27 cellular contexts compared by ENCODE assay signal in genomic region chr15:85558747-85559327, GRCh38.
DNase-seq lines count a peak whose midpoint lies in the region; ATAC-seq and TF ChIP-seq lines count a peak whose summit lies in the region.
"Had no signal": no experiment of that assay in that cellular context is flagged by ENCODE, and none has a peak within 500 bp of the region (broad histone marks: within the 10 kb centered on the region; RNA-seq: fewer than 3 reads in every experiment).

No MANE protein-coding gene starts in this region.

- H3K36me3 Mint-ChIP-seq in CD14-positive monocyte (peaks cover 33 to 54% of the 10 kb centered on the region in 2 donors), mesothelial cell of epicardium (peaks cover 5% of the 10 kb centered on the region)
- peaks cover 18 to 21% of the 10 kb centered on the region in 2 donors for H3K36me3 Mint-ChIP-seq in CD4-positive, alpha-beta memory T cell

- intact Hi-C loops in CD14-positive monocyte (cut with micrococcal nuclease) = no loop called here
- intact Hi-C loops in CD4-positive, alpha-beta memory T cell (cut with micrococcal nuclease) = no loop called here

- peaks cover 35% of the 10 kb centered on the region for H3K4me1 ChIP-seq in CD4-positive, alpha-beta memory T cell (ENCODE audit: insufficient read depth, low read length)
- H3K4me1 ChIP-seq in adipocyte (ENCODE audit: control insufficient read depth, insufficient read depth, low read length) = peaks cover 45% of the 10 kb centered on the region
- H3K4me1 ChIP-seq: HAP-1, psoas muscle had no signal

- POLR2A ChIA-PET in CD4-positive, alpha-beta memory T cell (lab: Charles Lee; ENCODE audit: partially characterized antibody) = interaction anchor here (1.3 to 1.6 kb wide), 2 partner anchors 24 to 28 kb away, joined by 3 read pairs; no protein-coding TSS in a partner anchor

- peaks cover 71% of the 10 kb centered on the region for H3K4me1 Mint-ChIP-seq in CD14-positive monocyte
- H3K4me1 Mint-ChIP-seq in CD4-positive, alpha-beta memory T cell = peaks cover 32 to 51% (median 46%) of the 10 kb centered on the region in 4 donors
- peaks cover 27% of the 10 kb centered on the region for H3K4me1 Mint-ChIP-seq in mesothelial cell of epicardium

- peaks cover 3% of the 10 kb centered on the region for H3K36me3 ChIP-seq in CD4-positive, alpha-beta memory T cell (ENCODE audit: insufficient read depth, low read length)
- H3K36me3 ChIP-seq in adipocyte (ENCODE audit: control insufficient read depth, insufficient read depth, low read length, severe bottlenecking) = peaks cover 7% of the 10 kb centered on the region
- H3K36me3 ChIP-seq: HAP-1, stomach had no signal

- H3K27ac Mint-ChIP-seq in CD14-positive monocyte (peak overlapping the region; percentile 2 to 94 (median 67)), mesothelial cell of epicardium (peak overlapping the region; percentile 87)
- H3K27ac Mint-ChIP-seq in CD4-positive, alpha-beta memory T cell = peak overlapping the region in 4 of 7 donors; percentile 1 to 78 (median 44)

- no peaks in the 10 kb centered on the region for H3K27me3 ChIP-seq in CD4-positive, alpha-beta memory T cell (ENCODE audit: insufficient read depth, low read length)
- no peaks in the 10 kb centered on the region for H3K27me3 ChIP-seq in adipocyte (replicated peaks; ENCODE audit: control insufficient read depth, insufficient read depth, low read length)
- H3K27me3 ChIP-seq: stomach had no signal

- peak overlapping the region in 1 of 2 donors; percentile 72 for H3K4me3 Mint-ChIP-seq in CD14-positive monocyte
- peak overlapping the region in 1 of 8 donors; percentile 41 for H3K4me3 Mint-ChIP-seq in CD4-positive, alpha-beta memory T cell
- H3K4me3 Mint-ChIP-seq in mesothelial cell of epicardium = peak overlapping the region; percentile 3
- H3K4me3 Mint-ChIP-seq: neural crest cell had no signal

- DNase-seq in CD14-positive monocyte (ENCODE audit: low spot score) = no peak
- no peak for DNase-seq in CD4-positive, alpha-beta memory T cell
- DNase-seq in adipocyte (ENCODE audit: low read depth) = no peak
- no peak for DNase-seq in mesothelial cell of epicardium (ENCODE audit: low spot score in 2 of 2, unreplicated experiment in 2 of 2)
- no peak for DNase-seq in midbrain (lab: John Stamatoyannopoulos, UW)
- DNase-seq in stimulated activated CD4-positive, alpha-beta T cell treated with anti-CD3 and anti-CD28 coated beads, Interleukin-1b, Interleukin-23, amount 100 ng/mL, for 48 hours = no peak
- DNase-seq: cerebellar nuclear complex; DMS79 treated with DMSO at 0.1 percent for 48 hours; effector CD4-positive, alpha-beta T cell; erythroblast; kidney; MV-4-11; NCI-H187; NCI-H2227 treated with DMSO at 0.1 percent for 48 hours; NCI-H82; PC-3; psoas muscle; SIG-M5; small intestine; stimulated activated CD4-positive, alpha-beta T cell treated with anti-CD3 and anti-CD28 coated beads, Interleukin-2, amount 100 ng/mL, for 48 hours; stomach; WERI-Rb-1 had no signal

- ATAC-seq in GM21528 (IDR thresholded peaks at IDR 0.05; ENCODE audit: low FRiP score, unreplicated experiment) = no peak
- ATAC-seq in HG02763 (IDR thresholded peaks at IDR 0.05; ENCODE audit: unreplicated experiment) = no peak
- ATAC-seq: PC-3, psoas muscle had no signal

- H3K9me3 Mint-ChIP-seq in CD14-positive monocyte (no peaks in the 10 kb centered on the region), mesothelial cell of epicardium (no peaks in the 10 kb centered on the region)
- no peaks in the 10 kb centered on the region for H3K9me3 Mint-ChIP-seq in CD4-positive, alpha-beta memory T cell
- H3K9me3 Mint-ChIP-seq: neural crest cell had no signal

- peak overlapping the region; percentile 59 for H3K9ac ChIP-seq in adipocyte (ENCODE audit: low read length)
- H3K9ac ChIP-seq: KMS-11 had no signal

- H3K4me3 ChIP-seq in CD4-positive, alpha-beta memory T cell (ENCODE audit: low read length in 2 of 2) = no peak overlapping the region
- H3K4me3 ChIP-seq in adipocyte (ENCODE audit: low read length) = no peak overlapping the region
- H3K4me3 ChIP-seq: HAP-1, psoas muscle, stomach had no signal

- no peaks in the 10 kb centered on the region for H3K9me3 ChIP-seq in CD4-positive, alpha-beta memory T cell (ENCODE audit: control insufficient read depth in 1 of 2, low read length in 2 of 2)
- H3K9me3 ChIP-seq in adipocyte (ENCODE audit: control insufficient read depth, low read length) = no peaks in the 10 kb centered on the region
- H3K9me3 ChIP-seq: HAP-1, psoas muscle, stomach had no signal

- H3K27me3 Mint-ChIP-seq in CD14-positive monocyte (ENCODE audit: low read depth in 3 of 3) (no peaks in the 10 kb centered on the region), mesothelial cell of epicardium (ENCODE audit: low read depth) (no peaks in the 10 kb centered on the region)
- H3K27me3 Mint-ChIP-seq in CD4-positive, alpha-beta memory T cell = no peaks in the 10 kb centered on the region

- no peak overlapping the region for H3K27ac ChIP-seq in CD4-positive, alpha-beta memory T cell (ENCODE audit: low read depth, low read length)
- H3K27ac ChIP-seq: KMS-11, psoas muscle, WERI-Rb-1 had no signal

- CTCF ChIA-PET in CD4-positive, alpha-beta memory T cell (lab: Charles Lee; ENCODE audit: partially characterized antibody) = interaction anchor here (0.9 to 1.4 kb wide), 5 partner anchors 21 to 263 kb away, joined by 3 to 5 read pairs (median 4); no protein-coding TSS in a partner anchor

- TF ChIP-seq CTCF in CD14-positive monocyte (IDR thresholded peaks at IDR 0.05) (no peak), mesothelial cell of epicardium (IDR thresholded peaks at IDR 0.05; ENCODE audit: unreplicated experiment) (no peak)
